28 cellular contexts compared by ENCODE assay signal in genomic region chr1:245693116-245693515, GRCh38.
"Had no signal": no experiment of that assay in that cellular context is flagged by ENCODE, and none has a peak within 500 bp of the region (broad histone marks: within the 10 kb centered on the region; RNA-seq: fewer than 3 reads in every experiment).

No MANE protein-coding gene starts in this region.

- FAIRE-seq: frontal cortex had no signal

- DNase-seq: activated CD4-positive, alpha-beta memory T cell treated with anti-CD3 and anti-CD28 coated beads for 36 hours; activated CD4-positive, alpha-beta T cell treated with anti-CD3 and anti-CD28 coated beads for 36 hours; activated CD4-positive, alpha-beta T cell treated with anti-CD3 and anti-CD28 coated beads, Interleukin-2, amount 10 ng/mL, durations not matched to agents 24 days and 14 days; activated CD4-positive, CD25-positive, alpha-beta regulatory T cell; activated CD4-positive, CD25-positive, alpha-beta regulatory T cell treated with anti-CD3 and anti-CD28 coated beads, Interleukin-2, amount 50 U/mL, for 72 hours; activated CD8-positive, alpha-beta memory T cell treated with anti-CD3 and anti-CD28 coated beads, Interleukin-2, amount 10 ng/mL, durations not matched to agents 7 days and 5 days; activated CD8-positive, alpha-beta memory T cell treated with anti-CD3 and anti-CD28 coated beads, Interleukin-2, amount 50 U/mL, for 4 hours; activated CD8-positive, alpha-beta T cell treated with anti-CD3 and anti-CD28 coated beads, Interleukin-2, amount 10 ng/mL, durations not matched to agents 7 days and 5 days; activated effector memory CD4-positive, alpha-beta T cell treated with anti-CD3 and anti-CD28 coated beads, Interleukin-2, amount 50 U/mL, for 16 hours; activated naive CD4-positive, alpha-beta T cell treated with anti-CD3 and anti-CD28 coated beads for 36 hours; activated naive CD8-positive, alpha-beta T cell treated with anti-CD3 and anti-CD28 coated beads for 36 hours; activated naive CD8-positive, alpha-beta T cell treated with anti-CD3 and anti-CD28 coated beads, Interleukin-2, amount 50 U/mL, for 24 hours; activated T-cell treated with anti-CD3 and anti-CD28 coated beads, Interleukin-2, amount 50 U/mL, for 1 hour; activated T-cell treated with anti-CD3 and anti-CD28 coated beads, Interleukin-2, amount 50 U/mL, for 48 hours; adrenal gland; amygdala; aorta; caudate nucleus; cerebellar nuclear complex; colonic mucosa; dorsolateral prefrontal cortex; effector memory CD4-positive, alpha-beta T cell; endodermal cell; foreskin fibroblast; T-helper 2 cell had no signal

- H3K4me3 ChIP-seq: adrenal gland, breast epithelium, colonic mucosa, dorsolateral prefrontal cortex had no signal

- H3K9me3 ChIP-seq: adrenal gland, colonic mucosa had no signal

- H3K4me1 ChIP-seq: adrenal gland, breast epithelium, colonic mucosa had no signal

- ATAC-seq: activated CD4-positive, alpha-beta T cell treated with anti-CD3 and anti-CD28 coated beads for 36 hours; activated CD8-positive, alpha-beta memory T cell treated with anti-CD3 and anti-CD28 coated beads, Interleukin-2, amount 10 ng/mL, durations not matched to agents 7 days and 5 days; activated CD8-positive, alpha-beta T cell treated with anti-CD3 and anti-CD28 coated beads, Interleukin-2, amount 10 ng/mL, durations not matched to agents 7 days and 5 days; activated naive CD8-positive, alpha-beta T cell treated with anti-CD3 and anti-CD28 coated beads, Interleukin-2, amount 50 U/mL, for 24 hours; esophagus mucosa had no signal

- H3K36me3 ChIP-seq: adrenal gland, breast epithelium, colonic mucosa had no signal

- H3K27ac ChIP-seq: adrenal gland, breast epithelium, colonic mucosa, dorsolateral prefrontal cortex had no signal

- H3K27me3 ChIP-seq: adrenal gland, breast epithelium, colonic mucosa had no signal
